15 cellular contexts compared by ENCODE assay signal in genomic region chr2:46565364-46565763, GRCh38. TPM values are rescaled to one million over a fixed set of nuclear protein-coding genes. Genes with fewer than 3 reads are reported as not detected.
DNase-seq lines count a peak whose midpoint lies in the region; ATAC-seq and TF ChIP-seq lines count a peak whose summit lies in the region.
"Had no signal": no experiment of that assay in that cellular context is flagged by ENCODE, and none has a peak within 500 bp of the region (broad histone marks: within the 10 kb centered on the region; RNA-seq: fewer than 3 reads in every experiment).

No MANE protein-coding gene starts in this region.

- H3K36me3 Mint-ChIP-seq in activated naive CD8-positive, alpha-beta T cell, result peaks cover 5% of the 10 kb centered on the region
- H3K36me3 Mint-ChIP-seq in activated naive CD8-positive, alpha-beta T cell treated with anti-CD3 and anti-CD28 coated beads for 36 hours, result no peaks in the 10 kb centered on the region
- H3K36me3 Mint-ChIP-seq in CD8-positive, alpha-beta T cell, result peaks cover 15% of the 10 kb centered on the region

- DNase-seq in activated naive CD8-positive, alpha-beta T cell treated with anti-CD3 and anti-CD28 coated beads for 36 hours, result no peak
- no peak for DNase-seq in CD8-positive, alpha-beta T cell
- no peak for DNase-seq in OCI-LY7 (ENCODE audit: low spot score)
- no peak for DNase-seq in psoas muscle
- DNase-seq in GF-D8 (lab: John Stamatoyannopoulos, UW), result no peak
- DNase-seq: CD4-positive, alpha-beta T cell; IMR-90; NCI-H1092; NCI-H446; SW 1271 had no signal

- POLR2A ChIA-PET in CD8-positive, alpha-beta T cell (lab: Charles Lee), result interaction anchor here (1.2 to 1.7 kb wide), 3 partner anchors 10 to 11 kb away, joined by 3 to 5 read pairs (median 3); no protein-coding TSS in a partner anchor
- POLR2A ChIA-PET in OCI-LY7 (lab: Charles Lee), result interaction anchor here (0.5 to 11.3 kb wide), 8 partner anchors 9 to 816 kb away, joined by 3 to 123 read pairs (median 6); no protein-coding TSS in a partner anchor

- no peak for TF ChIP-seq CTCF in CD8-positive, alpha-beta T cell (IDR thresholded peaks at IDR 0.05)
- TF ChIP-seq CTCF in OCI-LY7 (conservative IDR thresholded peaks at IDR 0.05; ENCODE audit: low read length) (no peak), psoas muscle (IDR thresholded peaks at IDR 0.05) (no peak)

- no peak overlapping the region for H2AFZ ChIP-seq in OCI-LY7 (ENCODE audit: low read length)

- H3K4me1 Mint-ChIP-seq in activated naive CD8-positive, alpha-beta T cell (ENCODE audit: low read depth), result peaks cover 31% of the 10 kb centered on the region
- H3K4me1 Mint-ChIP-seq in activated naive CD8-positive, alpha-beta T cell treated with anti-CD3 and anti-CD28 coated beads for 36 hours, result peaks cover 33% of the 10 kb centered on the region
- H3K4me1 Mint-ChIP-seq in CD8-positive, alpha-beta T cell (ENCODE audit: low read depth), result peaks cover 51% of the 10 kb centered on the region

- WGBS in psoas muscle, 3 donors, result 68 to 77% (median 69%) methylated on average over 3 of the region's 3 CpGs

- H3K9me2 ChIP-seq in OCI-LY7 (ENCODE audit: insufficient read depth, low read length), result no peaks in the 10 kb centered on the region

- intact Hi-C loops in CD8-positive, alpha-beta T cell (cut with DNase I, micrococcal nuclease), result no loop called here
- intact Hi-C loops in OCI-LY7 (cut with micrococcal nuclease; ENCODE audit: unreplicated experiment), result loop anchor here (5.0 kb wide), 1 partner anchor 1132 kb away; no protein-coding TSS in a partner anchor
- intact Hi-C loops in psoas muscle (cut with DNase I), result no loop called here

- no peaks in the 10 kb centered on the region for H4K20me1 ChIP-seq in OCI-LY7 (ENCODE audit: insufficient read depth, low read length)

- no peak overlapping the region for H3K27ac ChIP-seq in CD8-positive, alpha-beta T cell (ENCODE audit: low read depth, low read length)
- H3K27ac ChIP-seq in OCI-LY7 (ENCODE audit: low read depth, low read length, poor library complexity, severe bottlenecking) (peak overlapping the region; percentile 100), psoas muscle (peak overlapping the region; percentile 80)
- H3K27ac ChIP-seq: A549, SJCRH30 had no signal

- CTCF ChIA-PET in CD8-positive, alpha-beta T cell (lab: Charles Lee), result interaction anchor here (0.8 to 1.4 kb wide), 6 partner anchors 10 to 103 kb away, joined by 3 to 5 read pairs (median 4); no protein-coding TSS in a partner anchor
- CTCF ChIA-PET in OCI-LY7 (lab: Charles Lee; ENCODE audit: unreplicated experiment), result interaction anchor here (0.9 to 1.9 kb wide), 10 partner anchors 9 to 35 kb away, joined by 3 to 12 read pairs (median 4); no protein-coding TSS in a partner anchor

- H3K4me2 ChIP-seq in OCI-LY7 (ENCODE audit: low read length), result peak overlapping the region; percentile 88
- H3K4me2 ChIP-seq: A549 had no signal

- no peak overlapping the region for H3K4me3 ChIP-seq in CD8-positive, alpha-beta T cell (ENCODE audit: low read depth, low read length)
- H3K4me3 ChIP-seq in OCI-LY7 (ENCODE audit: low read depth, low read length, poor library complexity, severe bottlenecking) (peak overlapping the region; percentile 19), psoas muscle (no peak overlapping the region)
- H3K4me3 ChIP-seq: A549, SJCRH30 had no signal

- no peaks in the 10 kb centered on the region for H3K27me3 ChIP-seq in CD8-positive, alpha-beta T cell (ENCODE audit: insufficient read depth, low read length)
- no peaks in the 10 kb centered on the region for H3K27me3 ChIP-seq in psoas muscle (ENCODE audit: insufficient read depth in 3 of 3, low read length in 2 of 3)
- H3K27me3 ChIP-seq: SJCRH30 had no signal

- no peak for ATAC-seq in CD8-positive, alpha-beta T cell
- ATAC-seq in psoas muscle (no peak), GM21786 (IDR thresholded peaks at IDR 0.05; ENCODE audit: unreplicated experiment) (no peak), HG03045 (IDR thresholded peaks at IDR 0.05; ENCODE audit: unreplicated experiment) (no peak)

- H3K36me3 ChIP-seq in CD8-positive, alpha-beta T cell (ENCODE audit: insufficient read depth, low read length), result no peaks in the 10 kb centered on the region
- H3K36me3 ChIP-seq in OCI-LY7 (ENCODE audit: insufficient read depth, low read length) (peaks cover 46% of the 10 kb centered on the region), psoas muscle (ENCODE audit: insufficient read depth in 1 of 2, low read depth in 1 of 2) (peaks cover 0 to 4% of the 10 kb centered on the region in 2 donors)

- no peaks in the 10 kb centered on the region for H3K9me3 ChIP-seq in CD8-positive, alpha-beta T cell (ENCODE audit: low read length)
- H3K9me3 ChIP-seq in OCI-LY7 (ENCODE audit: low read length), result no peaks in the 10 kb centered on the region
- no peaks in the 10 kb centered on the region for H3K9me3 ChIP-seq in psoas muscle
- H3K9me3 ChIP-seq: A549, SJCRH30 had no signal

- peaks cover 17% of the 10 kb centered on the region for H3K4me1 ChIP-seq in CD8-positive, alpha-beta T cell (ENCODE audit: insufficient read depth, low read length)
- H3K4me1 ChIP-seq in OCI-LY7 (ENCODE audit: insufficient read depth, low read length, poor library complexity, severe bottlenecking) (peaks cover 92% of the 10 kb centered on the region), psoas muscle (peaks cover 96% of the 10 kb centered on the region)
- H3K4me1 ChIP-seq: A549 had no signal

- BruUV-seq in OCI-LY7 (replicated peaks; lab: Mats Ljungman, UMichigan), result no TSS peak

- H3K27me3 Mint-ChIP-seq in activated naive CD8-positive, alpha-beta T cell, result no peaks in the 10 kb centered on the region
- H3K27me3 Mint-ChIP-seq in activated naive CD8-positive, alpha-beta T cell treated with anti-CD3 and anti-CD28 coated beads for 36 hours, result no peaks in the 10 kb centered on the region
- no peaks in the 10 kb centered on the region for H3K27me3 Mint-ChIP-seq in CD8-positive, alpha-beta T cell (ENCODE audit: low read depth)
- H3K27me3 Mint-ChIP-seq: CD4-positive, alpha-beta T cell had no signal

- peaks cover 77% of the 10 kb centered on the region for H3K79me2 ChIP-seq in OCI-LY7 (ENCODE audit: insufficient read depth, low read depth, low read length)

- H3K27ac Mint-ChIP-seq in activated naive CD8-positive, alpha-beta T cell, result peak overlapping the region; percentile 7
- no peak overlapping the region for H3K27ac Mint-ChIP-seq in activated naive CD8-positive, alpha-beta T cell treated with anti-CD3 and anti-CD28 coated beads for 36 hours
- H3K27ac Mint-ChIP-seq in CD8-positive, alpha-beta T cell, result peak overlapping the region; percentile 27
- H3K27ac Mint-ChIP-seq: CD4-positive, alpha-beta T cell had no signal

- no peaks in the 10 kb centered on the region for H3K9me3 Mint-ChIP-seq in activated naive CD8-positive, alpha-beta T cell (ENCODE audit: low read depth)
- no peaks in the 10 kb centered on the region for H3K9me3 Mint-ChIP-seq in activated naive CD8-positive, alpha-beta T cell treated with anti-CD3 and anti-CD28 coated beads for 36 hours
- no peaks in the 10 kb centered on the region for H3K9me3 Mint-ChIP-seq in CD8-positive, alpha-beta T cell
- H3K9me3 Mint-ChIP-seq: CD4-positive, alpha-beta T cell had no signal

- no peak overlapping the region for H3K4me3 Mint-ChIP-seq in activated naive CD8-positive, alpha-beta T cell
- H3K4me3 Mint-ChIP-seq in activated naive CD8-positive, alpha-beta T cell treated with anti-CD3 and anti-CD28 coated beads for 36 hours, result no peak overlapping the region
- H3K4me3 Mint-ChIP-seq in CD8-positive, alpha-beta T cell, result no peak overlapping the region
- H3K4me3 Mint-ChIP-seq: CD4-positive, alpha-beta T cell had no signal

RNA-seq across cellular contexts. Expression of gene ATP6V1E2, which starts 23.0 kb away (rescaled TPM):
- 1 to 10 TPM; 5.7 to 8.3 TPM for total RNA-seq in activated naive CD8-positive, alpha-beta T cell treated with anti-CD3 and anti-CD28 coated beads for 36 hours
- total RNA-seq in CD8-positive, alpha-beta T cell, result 1 to 10 TPM; 3.6 TPM
- total RNA-seq in OCI-LY7 (2014; rRNA removed; shearing (Covaris generic)), result 18.9 and 21.1 TPM in 2 replicates
- 55.3 and 55.6 TPM in 2 replicates for total RNA-seq in OCI-LY7 (2022)
- 1 to 10 TPM; 5.1 to 7.6 (median 6.1) TPM for total RNA-seq in psoas muscle
- polyA plus RNA-seq in psoas muscle, result 10 to 100 TPM in 1 of 3 donors, 1 to 10 TPM in 2; 2.4 to 11.4 (median 2.4) TPM

RNA-seq across cellular contexts. Expression of gene RHOQ, which starts 23.1 kb away (rescaled TPM):
- total RNA-seq in activated naive CD8-positive, alpha-beta T cell treated with anti-CD3 and anti-CD28 coated beads for 36 hours, result 10 to 100 TPM; 15.0 to 15.7 TPM
- 10 to 100 TPM; 22.6 to 27.3 TPM for total RNA-seq in CD8-positive, alpha-beta T cell
- total RNA-seq in OCI-LY7 (2014; rRNA removed; shearing (Covaris generic)), result 62.0 and 65.7 TPM in 2 replicates
- total RNA-seq in OCI-LY7 (2022) (171 and 198 TPM in 2 replicates), psoas muscle (100 to 1,000 TPM; 129 to 204 (median 139) TPM)
- 100 to 1,000 TPM in 2 of 3 donors, 10 to 100 TPM in 1; 50.3 to 127 (median 110) TPM for polyA plus RNA-seq in psoas muscle

RNA-seq across cellular contexts. Expression of gene PIGF, which starts 51.5 kb away (rescaled TPM):
- 10 to 100 TPM; 20.9 TPM for total RNA-seq in activated naive CD8-positive, alpha-beta T cell treated with anti-CD3 and anti-CD28 coated beads for 36 hours
- 1 to 10 TPM; 4.7 to 5.5 TPM for total RNA-seq in CD8-positive, alpha-beta T cell
- 18.5 and 26.0 TPM in 2 replicates for total RNA-seq in OCI-LY7 (2014; rRNA removed; shearing (Covaris generic))
- total RNA-seq in OCI-LY7 (2022) (47.0 and 48.8 TPM in 2 replicates), psoas muscle (10 to 100 TPM in 2 of 4 donors, 1 to 10 TPM in 2; 7.8 to 13.0 (median 9.3) TPM)
- 10 to 100 TPM in 2 of 3 donors, 1 to 10 TPM in 1; 8.6 to 24.1 (median 11.1) TPM for polyA plus RNA-seq in psoas muscle

RNA-seq across cellular contexts. Expression of gene CRIPT, which starts 51.7 kb away (rescaled TPM):
- 1 to 10 TPM; 7.7 to 8.1 TPM for total RNA-seq in activated naive CD8-positive, alpha-beta T cell treated with anti-CD3 and anti-CD28 coated beads for 36 hours
- 10 to 100 TPM; 14.4 to 15.8 TPM for total RNA-seq in CD8-positive, alpha-beta T cell
- total RNA-seq in OCI-LY7 (2014; rRNA removed; shearing (Covaris generic)), result 2.9 and 5.0 TPM in 2 replicates
- 10.5 and 12.7 TPM in 2 replicates for total RNA-seq in OCI-LY7 (2022)
- 10 to 100 TPM; 10.9 to 15.7 (median 14.4) TPM for total RNA-seq in psoas muscle
- 10 to 100 TPM in 2 of 3 donors, 1 to 10 TPM in 1; 5.7 to 21.4 (median 12.3) TPM for polyA plus RNA-seq in psoas muscle
